ENCODE assay signal across 9 cellular contexts in genomic region chr11:6474806-6475500, GRCh38. TPM values are rescaled to one million over a fixed set of nuclear protein-coding genes. Genes with fewer than 3 reads are reported as not detected.
DNase-seq lines count a peak whose midpoint lies in the region; ATAC-seq and TF ChIP-seq lines count a peak whose summit lies in the region.
"Had no signal": no experiment of that assay in that cellular context is flagged by ENCODE, and none has a peak within 500 bp of the region (broad histone marks: within the 10 kb centered on the region; RNA-seq: fewer than 3 reads in every experiment).

No MANE protein-coding gene starts in this region.

- TF ChIP-seq CTCF in PC-3 (conservative IDR thresholded peaks at IDR 0.05; ENCODE audit: low read depth, low read length) (no peak), endodermal cell (conservative IDR thresholded peaks at IDR 0.05) (no peak), osteoblast (IDR thresholded peaks at IDR 0.05; ENCODE audit: extremely low read depth, low read depth, low read length) (no peak)

- peak; percentile 25 for DNase-seq in ELR (ENCODE audit: low read depth)
- DNase-seq in PC-3 = no peak
- no peak for DNase-seq in endodermal cell
- DNase-seq in osteoblast (ENCODE audit: insufficient read length, low spot score, missing footprints) = no peak
- no peak for DNase-seq in HuH-7 (ENCODE audit: low spot score)
- no peak for DNase-seq in SKM-1 (lab: John Stamatoyannopoulos, UW; ENCODE audit: unreplicated experiment)
- DNase-seq: T1000 had no signal

- CTCF ChIA-PET in PC-3 (lab: Charles Lee) = interaction anchor here (0.6 to 1.8 kb wide), 4 partner anchors 25 to 172 kb away, joined by 3 to 6 read pairs (median 4); no protein-coding TSS in a partner anchor

- intact Hi-C loops in PC-3 (cut with micrococcal nuclease) = loop anchor here (2.0 kb wide), 1 partner anchor 84 kb away; the partner anchor contains the start of gene SMPD1

- POLR2A ChIA-PET in PC-3 (lab: Charles Lee; ENCODE audit: unreplicated experiment) = no interaction called here

- no TSS peak for BruUV-seq in PC-3 (replicated peaks; lab: Mats Ljungman, UMichigan)

- peaks cover 15% of the 10 kb centered on the region; the same call in 1 of the 2 replicates for H3K36me3 ChIP-seq in PC-3 (ENCODE audit: low read depth, low read length)
- peaks cover 32% of the 10 kb centered on the region for H3K36me3 ChIP-seq in endodermal cell (ENCODE audit: control insufficient read depth, insufficient read depth, low read length)
- H3K36me3 ChIP-seq in osteoblast (ENCODE audit: insufficient read depth, low read length) = peaks cover 33% of the 10 kb centered on the region

- H2AFZ ChIP-seq in PC-3 (ENCODE audit: low read length) (no peak overlapping the region), osteoblast (ENCODE audit: low read length) (no peak overlapping the region)

- H3K27me3 ChIP-seq in PC-3 (ENCODE audit: low read length) (no peaks in the 10 kb centered on the region), endodermal cell (ENCODE audit: control insufficient read depth, insufficient read depth, low read length, poor library complexity, severe bottlenecking) (no peaks in the 10 kb centered on the region), osteoblast (ENCODE audit: insufficient read depth, low read length) (no peaks in the 10 kb centered on the region)

- H3K4me3 Mint-ChIP-seq in endodermal cell = peak overlapping the region; percentile 77

- H3K27me3 Mint-ChIP-seq in endodermal cell (ENCODE audit: insufficient read depth) = peaks cover 6% of the 10 kb centered on the region

- peak overlapping the region; percentile 74; the same call in 1 of the 2 replicates for H3K9ac ChIP-seq in PC-3 (ENCODE audit: low read length)
- H3K9ac ChIP-seq in endodermal cell (ENCODE audit: extremely low read depth, low read length, poor library complexity, severe bottlenecking) = no peak overlapping the region

- 87 to 90% methylated on average over 1 to 3 of the region's 3 CpGs for WGBS in endodermal cell (ENCODE audit: insufficient coverage in 1 of 2, insufficient read length in 1 of 2), 2 experiments

- no peaks in the 10 kb centered on the region for H4K20me1 ChIP-seq in PC-3 (ENCODE audit: low read length)
- peaks cover 14% of the 10 kb centered on the region for H4K20me1 ChIP-seq in osteoblast (ENCODE audit: insufficient read depth, low read length)

- H3K4me1 ChIP-seq in PC-3 (ENCODE audit: insufficient read depth, low read length) (peaks cover 30% of the 10 kb centered on the region), endodermal cell (ENCODE audit: control insufficient read depth, insufficient read depth, low read length) (peaks cover 2% of the 10 kb centered on the region), osteoblast (ENCODE audit: insufficient read depth, low read length) (peaks cover 20% of the 10 kb centered on the region)

- peaks cover 34% of the 10 kb centered on the region for H3K36me3 Mint-ChIP-seq in endodermal cell (ENCODE audit: low read depth)

- H3K9me3 Mint-ChIP-seq in endodermal cell = no peaks in the 10 kb centered on the region

- no peaks in the 10 kb centered on the region for H3F3A ChIP-seq in PC-3 (ENCODE audit: low read length, unreplicated experiment)

- H3K27ac ChIP-seq in PC-3 (ENCODE audit: low read length) (peak overlapping the region; percentile 84), endodermal cell (ENCODE audit: low read depth, low read length) (peak overlapping the region; percentile 17), osteoblast (ENCODE audit: low read depth, low read length) (peak overlapping the region; percentile 85)

- no peaks in the 10 kb centered on the region for H3K9me3 ChIP-seq in PC-3 (ENCODE audit: low read length)
- H3K9me3 ChIP-seq in endodermal cell (ENCODE audit: control insufficient read depth, low read length) = no peaks in the 10 kb centered on the region
- H3K9me3 ChIP-seq in osteoblast (ENCODE audit: low read depth, low read length) = no peaks in the 10 kb centered on the region

- H3K4me2 ChIP-seq in PC-3 (ENCODE audit: low read length) = peak overlapping the region; percentile 87
- H3K4me2 ChIP-seq in osteoblast (ENCODE audit: insufficient read depth, low read length) = peak overlapping the region; percentile 96

- H3K4me3 ChIP-seq in PC-3 (ENCODE audit: low read length) = peak overlapping the region; percentile 69; the same call in 1 of the 2 replicates
- peak overlapping the region; percentile 82 for H3K4me3 ChIP-seq in endodermal cell (ENCODE audit: low read length)
- H3K4me3 ChIP-seq in osteoblast (ENCODE audit: insufficient read depth, low read length) = no peak overlapping the region

- H3K9me2 ChIP-seq in PC-3 (replicated peaks; ENCODE audit: low read length) = no peaks in the 10 kb centered on the region

- peak overlapping the region; percentile 93 for H3K27ac Mint-ChIP-seq in endodermal cell

- peaks cover 10% of the 10 kb centered on the region for H3K4me1 Mint-ChIP-seq in endodermal cell

- peaks cover 11% of the 10 kb centered on the region for H3K79me2 ChIP-seq in PC-3 (ENCODE audit: low read length)
- peaks cover 47% of the 10 kb centered on the region for H3K79me2 ChIP-seq in osteoblast (ENCODE audit: insufficient read depth, low read length)

- no peak for ATAC-seq in PC-3
- no peak for ATAC-seq in HG02798 (IDR thresholded peaks at IDR 0.05; ENCODE audit: poor library complexity, unreplicated experiment)
- ATAC-seq in GM19463 (IDR thresholded peaks at IDR 0.05; ENCODE audit: unreplicated experiment) = no peak

RNA-seq across cellular contexts. Expression of gene TRIM3, which starts 1.2 kb away (rescaled TPM):
- total RNA-seq in PC-3 (2014; rRNA removed) (20.3 and 24.7 TPM in 2 replicates), endodermal cell (10 to 100 TPM; 13.0 to 18.0 TPM), osteoblast (25.3 and 36.2 TPM in 2 replicates)
- 19.9 TPM for polyA plus RNA-seq in endodermal cell (2013, experiment 1 of 2)
- polyA plus RNA-seq in endodermal cell (2013, experiment 2 of 2) = 17.8 TPM

RNA-seq across cellular contexts. Expression of gene ARFIP2, which starts 6.2 kb away (rescaled TPM):
- total RNA-seq in PC-3 (2014; rRNA removed) (57.2 and 65.2 TPM in 2 replicates), endodermal cell (10 to 100 TPM; 56.5 to 56.8 TPM), osteoblast (74.3 and 79.3 TPM in 2 replicates)
- polyA plus RNA-seq in endodermal cell (2013, experiment 1 of 2) = 37.3 TPM
- polyA plus RNA-seq in endodermal cell (2013, experiment 2 of 2) = 32.9 TPM

RNA-seq across cellular contexts. Expression of gene TIMM10B, which starts 6.3 kb away (rescaled TPM):
- 25.5 and 26.4 TPM in 2 replicates for total RNA-seq in PC-3 (2014; rRNA removed)
- 10 to 100 TPM; 29.6 to 30.5 TPM for total RNA-seq in endodermal cell
- 32.9 TPM for polyA plus RNA-seq in endodermal cell (2013, experiment 1 of 2)
- polyA plus RNA-seq in endodermal cell (2013, experiment 2 of 2) = 27.5 TPM
- total RNA-seq in osteoblast = 52.7 and 55.4 TPM in 2 replicates

RNA-seq across cellular contexts. Expression of gene DNHD1, which starts 22.1 kb away (rescaled TPM):
- total RNA-seq in PC-3 (2014; rRNA removed) (9.3 and 14.5 TPM in 2 replicates), endodermal cell (10 to 100 TPM; 11.0 to 12.2 TPM), osteoblast (9.0 and 9.4 TPM in 2 replicates)
- polyA plus RNA-seq in endodermal cell (2013, experiment 1 of 2) = 7.1 TPM
- 8.3 TPM for polyA plus RNA-seq in endodermal cell (2013, experiment 2 of 2)

RNA-seq across cellular contexts. Expression of gene HPX, which starts 34.2 kb away (rescaled TPM):
- total RNA-seq in PC-3 (2014; rRNA removed) (1.6 TPM in 1 of 2 replicates, not detected in the other), endodermal cell (1 to 10 TPM; 3.9 to 6.0 TPM), osteoblast (0.59 and 1.1 TPM in 2 replicates)
- polyA plus RNA-seq in endodermal cell (2013, experiment 1 of 2) = 2.6 TPM
- 2.3 TPM for polyA plus RNA-seq in endodermal cell (2013, experiment 2 of 2)

Comparison
In these comparisons a context has a peak if more than half of its experiments do, and no peak if none do; other contexts are left out.
1. H3K27ac ChIP-seq: peak in every context shown above with its lines; median percentile 85 in osteoblast; 84 in PC-3; 17 in endodermal cell.